In genomic region chr1:43545321-43545685, GRCh38 we compare ENCODE assay signal across 14 cellular contexts. TPM values are rescaled to one million over a fixed set of nuclear protein-coding genes. Genes with fewer than 3 reads are reported as not detected.
DNase-seq lines count a peak whose midpoint lies in the region; ATAC-seq, FAIRE-seq and TF ChIP-seq lines count a peak whose summit lies in the region.
"Had no signal": no experiment of that assay in that cellular context is flagged by ENCODE, and none has a peak within 500 bp of the region (broad histone marks: within the 10 kb centered on the region; RNA-seq: fewer than 3 reads in every experiment).

No MANE protein-coding gene starts in this region.

- H3K9me3 ChIP-seq in H1 (ENCODE audit: insufficient read depth in 2 of 2, low read depth in 1 of 2, low read length in 1 of 2): no peaks in the 10 kb centered on the region
- H3K9me3 ChIP-seq in mucosa of stomach (ENCODE audit: control insufficient read depth, low read length): no peaks in the 10 kb centered on the region
- no peaks in the 10 kb centered on the region for H3K9me3 ChIP-seq in tibial artery
- H3K9me3 ChIP-seq in spleen: no peaks in the 10 kb centered on the region
- H3K9me3 ChIP-seq: BLaER1 treated with 17β-estradiol and CSF1 and Interleukin-3, amounts not matched to agents 10 nM and 100 nM; upper lobe of left lung had no signal

- TF ChIP-seq CTCF in LNCaP clone FGC (IDR thresholded peaks at IDR 0.05; ENCODE audit: control insufficient read depth, extremely low read depth, insufficient read depth) (no peak), H1 (IDR thresholded peaks at IDR 0.05; ENCODE audit: control extremely low read depth in 1 of 3, insufficient read depth in 1 of 3, low read depth in 1 of 3, low read length in 3 of 3) (no peak), tibial artery (IDR thresholded peaks at IDR 0.05) (no peak), spleen (IDR thresholded peaks at IDR 0.05 in 8 of 11, conservative IDR thresholded peaks at IDR 0.05 in 3 of 11) (no peak), foreskin keratinocyte (conservative IDR thresholded peaks at IDR 0.05) (no peak)

- peaks cover 3 to 69% of the 10 kb centered on the region in 2 experiments; a peak in 3 of 4 replicates for H3K79me2 ChIP-seq in H1 (ENCODE audit: control insufficient read depth in 1 of 2, insufficient read depth in 2 of 2, low read length in 2 of 2)

- 81% methylated on average over 12 of the region's 12 CpGs; no CpG with 5 or more reads in 1 of the 2 experiments for WGBS in H1 (ENCODE audit: extremely low coverage in 1 of 2, insufficient coverage in 1 of 2, insufficient read length in 1 of 2, insufficient replicate concordance in 2 of 2, low coverage in 1 of 2, low lambda C conversion rate in 2 of 2, missing lambda C conversion rate in 1 of 2), 2 experiments
- 89 to 94% (median 94%) methylated on average over 10 to 12 of the region's 12 CpGs for WGBS in spleen, 5 donors

- peak overlapping the region; percentile 56; the same call in 1 of the 2 replicates for H2BK20ac ChIP-seq in H1 (ENCODE audit: low read length)

- peaks cover under 1% of the 10 kb centered on the region; the same call in 1 of the 2 replicates for H3K23me2 ChIP-seq in H1 (ENCODE audit: low read depth, low read length)

- no peak overlapping the region for H3K14ac ChIP-seq in H1 (ENCODE audit: insufficient read length)

- POLR2A ChIA-PET in H1 (lab: Charles Lee; ENCODE audit: partially characterized antibody): interaction anchor here (0.6 to 14.9 kb wide), 6 partner anchors 13 to 105 kb away, joined by 3 to 270 read pairs (median 6); partner anchors contain the start of genes KDM4A and PTPRF

- no peak overlapping the region for H2AFZ ChIP-seq in H1 (ENCODE audit: low read length)

- peak overlapping the region; percentile 28; the same call in 1 of the 2 replicates for H3K4me3 ChIP-seq in LNCaP clone FGC (ENCODE audit: low read depth, low read length)
- peak overlapping the region in 3 of 4 experiments; percentile 16 to 53 (median 30); a peak in 5 of 8 replicates for H3K4me3 ChIP-seq in H1 (ENCODE audit: extremely low read depth in 1 of 4, insufficient read depth in 2 of 4, low read depth in 3 of 4, low read length in 4 of 4)
- H3K4me3 ChIP-seq in mucosa of stomach (ENCODE audit: low read length): peak overlapping the region; percentile 31
- H3K4me3 ChIP-seq in tibial artery: no peak overlapping the region
- H3K4me3 ChIP-seq in spleen: no peak overlapping the region
- H3K4me3 ChIP-seq: BLaER1 treated with 17β-estradiol and CSF1 and Interleukin-3, amounts not matched to agents 10 nM and 100 nM; upper lobe of left lung had no signal

- H3K9ac ChIP-seq in H1 (replicated peaks in 1 of 4; ENCODE audit: extremely low read depth in 1 of 4, low read depth in 3 of 4, low read length in 3 of 4) (peak overlapping the region in 2 of 4 experiments; percentile 18 to 23; a peak in 4 of 7 replicates), mucosa of stomach (ENCODE audit: low read length) (peak overlapping the region; percentile 54)
- H3K9ac ChIP-seq: BLaER1 treated with 17β-estradiol and CSF1 and Interleukin-3, amounts not matched to agents 10 nM and 100 nM had no signal

- CTCF ChIA-PET in H1 (lab: Charles Lee; ENCODE audit: partially characterized antibody): interaction anchor here (1.0 to 15.4 kb wide), 3 partner anchors 10 to 13 kb away, joined by 3 to 169 read pairs (median 16); partner anchors contain the start of gene PTPRF

- peak overlapping the region; percentile 75; the same call in 1 of the 2 replicates for H2AK5ac ChIP-seq in H1 (ENCODE audit: low read depth, low read length)

- H4K20me1 ChIP-seq in H1 (replicated peaks in 1 of 2; ENCODE audit: control insufficient read depth in 1 of 2, insufficient read depth in 2 of 2, low read length in 2 of 2): peaks cover 11 to 31% of the 10 kb centered on the region in 2 experiments
- H4K20me1 ChIP-seq: BLaER1 treated with 17β-estradiol and CSF1 and Interleukin-3, amounts not matched to agents 10 nM and 100 nM had no signal

- no peak for DNase-seq in LNCaP clone FGC (ENCODE audit: low read depth)
- no peak for DNase-seq in H1 (ENCODE audit: low read depth in 1 of 2, low spot score in 2 of 2)
- no peak for DNase-seq in tibial artery
- DNase-seq in NCI-H1436 treated with DMSO at 0.1 percent for 48 hours (lab: John Stamatoyannopoulos, UW): no peak
- no peak for DNase-seq in spleen
- no peak for DNase-seq in foreskin keratinocyte
- DNase-seq: activated T-cell treated with anti-CD3 and anti-CD28 coated beads, Interleukin-2, amount 50 U/mL, for 24 hours; cerebellar nuclear complex; kidney glomerular epithelial cell; NK-92 treated with Interleukin-12 subunit alpha and Interleukin-12 subunit beta, amount 100 ng/mL, for 24 hours had no signal

- peak overlapping the region; percentile 11 for H4K91ac ChIP-seq in H1 (replicated peaks; ENCODE audit: insufficient read length, low read length)

- peak overlapping the region; percentile 51 to 73 for H3K4me2 ChIP-seq in H1 (ENCODE audit: insufficient read depth in 1 of 2, low read depth in 2 of 2, low read length in 2 of 2)

- H4K8ac ChIP-seq in H1 (ENCODE audit: extremely low read depth, insufficient read depth, low read length): peak overlapping the region; percentile 28; the same call in 1 of the 2 replicates

- H3K27me3 ChIP-seq in H1 (replicated peaks in 1 of 4; ENCODE audit: control insufficient read depth in 3 of 4, extremely low read depth in 1 of 4, insufficient read depth in 3 of 4, low read length in 3 of 4): no peaks in the 10 kb centered on the region
- no peaks in the 10 kb centered on the region for H3K27me3 ChIP-seq in mucosa of stomach (ENCODE audit: control insufficient read depth, insufficient read depth, low read length)
- no peaks in the 10 kb centered on the region for H3K27me3 ChIP-seq in tibial artery
- peaks cover 0 to 6% (median 0%) of the 10 kb centered on the region in 7 donors for H3K27me3 ChIP-seq in spleen (replicated peaks in 1 of 7)
- no peaks in the 10 kb centered on the region for H3K27me3 ChIP-seq in foreskin keratinocyte
- H3K27me3 ChIP-seq: BLaER1 treated with 17β-estradiol and CSF1 and Interleukin-3, amounts not matched to agents 10 nM and 100 nM; upper lobe of left lung had no signal

- TF ChIP-seq POLR2A in H1 (IDR thresholded peaks at IDR 0.05; ENCODE audit: control extremely low read depth in 1 of 2, low read depth in 2 of 2, low read length in 2 of 2) (no peak), spleen (IDR thresholded peaks at IDR 0.05) (no peak)

- no peak for FAIRE-seq in H1 (lab: Jason Lieb, UNC)

- no peak overlapping the region for H3K23ac ChIP-seq in H1 (ENCODE audit: insufficient read length)

- H2BK120ac ChIP-seq in H1 (replicated peaks; ENCODE audit: low read depth, low read length): no peak overlapping the region

- H3K4me1 ChIP-seq in H1 (replicated peaks in 1 of 4; ENCODE audit: control insufficient read depth in 3 of 4, insufficient read depth in 4 of 4, low read length in 3 of 4): peaks cover 3 to 50% (median 38%) of the 10 kb centered on the region in 4 experiments
- H3K4me1 ChIP-seq in mucosa of stomach (ENCODE audit: control insufficient read depth, insufficient read depth, low read length): peaks cover 96% of the 10 kb centered on the region
- peaks cover 0 to 96% (median 49%) of the 10 kb centered on the region in 4 donors for H3K4me1 ChIP-seq in tibial artery
- peaks cover 12 to 41% (median 23%) of the 10 kb centered on the region in 6 donors for H3K4me1 ChIP-seq in spleen
- H3K4me1 ChIP-seq in foreskin keratinocyte: peaks cover 31% of the 10 kb centered on the region

- no peak overlapping the region for H3K56ac ChIP-seq in H1 (replicated peaks; ENCODE audit: insufficient read length, low read depth, low read length)

- H3K4ac ChIP-seq in H1 (replicated peaks; ENCODE audit: insufficient read length, low read depth, low read length): peak overlapping the region; percentile 88

- H3K18ac ChIP-seq in H1 (ENCODE audit: extremely low read depth, low read length): peak overlapping the region; percentile 86

- H4K5ac ChIP-seq in H1 (ENCODE audit: insufficient read length, low read depth, low read length): peak overlapping the region; percentile 34

- no peak for TF ChIP-seq EP300 in H1 (IDR thresholded peaks at IDR 0.05; ENCODE audit: borderline replicate concordance in 1 of 2, low read depth in 2 of 2, low read length in 2 of 2)

- no peak for TF ChIP-seq RAD21 in H1 (IDR thresholded peaks at IDR 0.05 in 1 of 2, conservative IDR thresholded peaks at IDR 0.05 in 1 of 2; ENCODE audit: low read depth in 2 of 2, low read length in 2 of 2)

- ATAC-seq in foreskin keratinocyte: no peak

- H2BK15ac ChIP-seq in H1 (ENCODE audit: low read length): no peak overlapping the region

- H3K36me3 ChIP-seq in H1 (ENCODE audit: control insufficient read depth in 2 of 4, insufficient read depth in 4 of 4, low read length in 3 of 4): no peaks in the 10 kb centered on the region; a peak in 3 of 8 replicates
- H3K36me3 ChIP-seq in mucosa of stomach (ENCODE audit: control insufficient read depth, insufficient read depth, low read length): no peaks in the 10 kb centered on the region
- H3K36me3 ChIP-seq in tibial artery: no peaks in the 10 kb centered on the region
- no peaks in the 10 kb centered on the region for H3K36me3 ChIP-seq in spleen
- H3K36me3 ChIP-seq: upper lobe of left lung had no signal

- H2BK5ac ChIP-seq in H1 (ENCODE audit: low read depth, low read length): peak overlapping the region; percentile 76

- intact Hi-C loops in tibial artery (cut with DNase I; ENCODE audit: low total_unique reads) (no loop called here), spleen (cut with DNase I; ENCODE audit: low total_unique reads) (no loop called here)

- H3K79me1 ChIP-seq in H1 (ENCODE audit: low read depth, low read length): peaks cover 43% of the 10 kb centered on the region

- no peak overlapping the region for H2BK12ac ChIP-seq in H1 (ENCODE audit: low read depth, low read length)

- peak overlapping the region; percentile 51; the same call in 1 of the 2 replicates for H3K27ac ChIP-seq in H1 (ENCODE audit: low read depth, low read length)
- peak overlapping the region; percentile 37 to 80 for H3K27ac ChIP-seq in tibial artery
- H3K27ac ChIP-seq in spleen: no peak overlapping the region
- H3K27ac ChIP-seq in foreskin keratinocyte: no peak overlapping the region
- H3K27ac ChIP-seq: BLaER1 treated with 17β-estradiol and CSF1 and Interleukin-3, amounts not matched to agents 10 nM and 100 nM; epithelial cell of prostate had no signal

RNA-seq across cellular contexts. Expression of gene PTPRF, which starts 14.6 kb away (rescaled TPM):
- total RNA-seq in H1 (2021; fragmentation: NEBNext Ultra II Directional; extraction: Animal tissue kit (Norgen Biotek cat#: 25700)): 221 and 231 TPM in 2 replicates
- polyA plus RNA-seq in H1 (2011; rRNA removed) (136 and 174 TPM in 2 replicates), spleen (1 to 10 TPM; 2.7 to 3.9 (median 3.5) TPM), foreskin keratinocyte (57.6 and 75.7 TPM in 2 replicates)
- polyA plus RNA-seq in H1 (2011; cell fraction: cytosol; rRNA removed): 128 TPM
- polyA plus RNA-seq in H1 (2011; cell fraction: nucleus; rRNA removed): 286 TPM
- 142 to 208 TPM (median 171 TPM) in 4 replicates for polyA plus RNA-seq in H1 (2012, experiment 1 of 2)
- 95.7 TPM for polyA plus RNA-seq in H1 (2012, experiment 2 of 2)
- 171 TPM for polyA plus RNA-seq in H1 (2013, experiment 1 of 2)
- polyA plus RNA-seq in H1 (2013, experiment 2 of 2): 161 TPM
- 365 and 371 TPM in 2 replicates for polyA minus RNA-seq in H1 (2011; rRNA and poly(A)+ RNA removed)
- polyA minus RNA-seq in H1 (2011; cell fraction: cytosol; rRNA and poly(A)+ RNA removed): 155 TPM
- 141 TPM for polyA minus RNA-seq in H1 (2011; cell fraction: nucleus; rRNA and poly(A)+ RNA removed)
- total RNA-seq in spleen (10 to 100 TPM in 6 of 7 donors, 1 to 10 TPM in 1; 8.3 to 25.0 (median 14.8) TPM), foreskin keratinocyte (147 and 186 TPM in 2 replicates)

Comparison
In these comparisons a context has a peak if more than half of its experiments do, and no peak if none do; other contexts are left out.
1. H3K4me3 ChIP-seq: peak in LNCaP clone FGC (single experiment), H1 (3 of 4) and mucosa of stomach (single experiment); none in tibial artery (0 of 2) and spleen (0 of 8).
2. H3K27ac ChIP-seq: peak in H1 (single experiment) and tibial artery (2 of 2); none in spleen (0 of 8) and foreskin keratinocyte (single experiment).